Comparison of ENCODE assay signal across 8 cellular contexts in the genomic region with DNA sequence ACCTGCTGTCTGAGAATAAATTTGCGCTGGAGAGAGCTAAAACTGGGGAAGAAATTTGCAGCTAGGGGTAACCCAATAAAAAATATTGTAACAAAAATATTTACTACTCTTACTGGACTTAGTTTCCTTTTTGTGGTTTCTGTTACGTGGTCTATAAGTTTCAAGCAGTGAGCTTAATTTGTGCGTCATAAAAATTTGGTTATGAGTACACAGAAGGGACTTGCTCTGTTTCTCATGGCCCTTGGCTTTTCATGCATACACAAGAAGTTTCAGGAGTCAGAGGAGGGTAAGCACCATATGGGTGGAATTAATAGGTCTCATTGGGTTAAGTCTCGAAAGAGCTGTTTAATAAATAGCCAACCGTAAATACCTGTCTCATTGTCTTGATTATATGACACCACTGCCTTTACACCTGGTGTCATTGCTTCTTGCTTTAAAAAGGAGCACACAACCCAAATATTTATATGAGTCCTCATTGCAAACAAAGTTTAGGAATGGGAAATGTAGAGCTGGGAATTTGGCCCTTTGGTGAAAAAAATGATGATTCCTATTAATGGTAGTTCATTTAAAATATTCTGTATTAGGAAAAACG. TPM values are rescaled to one million over a fixed set of nuclear protein-coding genes. Genes with fewer than 3 reads are reported as not detected.
A peak's percentile ranks its signal among the peaks of the same experiment; 100 is the strongest.
DNase-seq lines count a peak whose midpoint lies in the region; ATAC-seq, FAIRE-seq and TF ChIP-seq lines count a peak whose summit lies in the region.

No MANE protein-coding gene starts in this region.

- no peak for DNase-seq in GM12891 (ENCODE audit: insufficient read length, low spot score)
- DNase-seq in bronchial epithelial cell (ENCODE audit: low read depth) = no peak
- no peak for DNase-seq in natural killer cell
- DNase-seq in frontal cortex (ENCODE audit: low spot score in 2 of 2) = no peak
- no peak for DNase-seq in AG08396 (ENCODE audit: low spot score)
- DNase-seq in lower leg skin (ENCODE audit: low spot score in 2 of 2) = no peak

- H3K4me1 ChIP-seq in HUES6 (ENCODE audit: control insufficient read depth, insufficient read depth, low read length) = peaks cover 33% of the 10 kb centered on the region

- peak overlapping the region; percentile 70; the same call in 1 of the 2 replicates for H3K27ac ChIP-seq in HUES6 (ENCODE audit: low read depth, low read length)

- H3K27me3 Mint-ChIP-seq in natural killer cell (ENCODE audit: low read depth in 2 of 2) = no peaks in the 10 kb centered on the region

- ATAC-seq in GM21526 (IDR thresholded peaks at IDR 0.05; ENCODE audit: low FRiP score, unreplicated experiment) (peak; percentile 58), natural killer cell (peak in 1 of 3 donors; percentile 6)

- H3K36me3 ChIP-seq in HUES6 (ENCODE audit: control insufficient read depth, insufficient read depth, low read length) (no peaks in the 10 kb centered on the region), bronchial epithelial cell (ENCODE audit: control insufficient read depth, insufficient read depth, low read length) (no peaks in the 10 kb centered on the region)

- H3K4me1 Mint-ChIP-seq in natural killer cell = peaks cover 41 to 56% of the 10 kb centered on the region in 2 donors

- peak overlapping the region; percentile 94 for H3K4me3 Mint-ChIP-seq in natural killer cell

- peaks cover 11% of the 10 kb centered on the region for H3K27me3 ChIP-seq in HUES6 (ENCODE audit: control insufficient read depth, insufficient read depth, low read length)
- no peaks in the 10 kb centered on the region for H3K27me3 ChIP-seq in bronchial epithelial cell (ENCODE audit: control insufficient read depth, insufficient read depth, low read length)

- H3K9ac ChIP-seq in HUES6 (ENCODE audit: low read length) = peak overlapping the region; percentile 96

- H3K9me3 ChIP-seq in HUES6 (ENCODE audit: control insufficient read depth, insufficient read depth, low read depth, low read length) = no peaks in the 10 kb centered on the region

- intact Hi-C loops in natural killer cell (cut with micrococcal nuclease) (loop anchor here (2.0 kb wide), 1 partner anchor 228 kb away; a partner anchor contains a TSS), lower leg skin (cut with DNase I; ENCODE audit: low total_unique reads) (no loop called here)

- WGBS in lower leg skin, 2 donors = 45 to 49% methylated on average over 6 of the region's 6 CpGs

- H3K4me3 ChIP-seq in HUES6 (ENCODE audit: low read depth, low read length) (peak overlapping the region; percentile 98), bronchial epithelial cell (ENCODE audit: low read depth, low read length) (peak overlapping the region; percentile 66), lower leg skin (ENCODE audit: low read depth, poor library complexity, severe bottlenecking) (no peak overlapping the region)

- TF ChIP-seq POLR2A in GM12891 (IDR thresholded peaks at IDR 0.05; ENCODE audit: low read depth, low read length) (no peak), lower leg skin (IDR thresholded peaks at IDR 0.05) (no peak)

- no peaks in the 10 kb centered on the region for H3K9me3 Mint-ChIP-seq in natural killer cell

- H3K36me3 Mint-ChIP-seq in natural killer cell = no peaks in the 10 kb centered on the region

- TF ChIP-seq CTCF in bronchial epithelial cell (IDR thresholded peaks at IDR 0.05; ENCODE audit: insufficient read depth, low read length, severe bottlenecking) = no peak
- no peak for TF ChIP-seq CTCF in natural killer cell (IDR thresholded peaks at IDR 0.05)
- no peak for TF ChIP-seq CTCF in lower leg skin (IDR thresholded peaks at IDR 0.05)

- H3K27ac Mint-ChIP-seq in natural killer cell = peak overlapping the region; percentile 84 to 95

- peak; percentile 77 for FAIRE-seq in GM12891 (lab: Jason Lieb, UNC)
- no peak for FAIRE-seq in bronchial epithelial cell (lab: Jason Lieb, UNC)
- FAIRE-seq in frontal cortex (lab: Jason Lieb, UNC) = no peak

TF ChIP-seq in GM12891, 5 proteins besides CTCF, POLR2A, EP300 and RAD21:
- TF ChIP-seq POU2F2 (IDR thresholded peaks at IDR 0.05; ENCODE audit: low read depth, low read length) = peak; percentile 89
- no peak for TF ChIP-seq TAF1 (IDR thresholded peaks at IDR 0.05; ENCODE audit: low read depth, low read length)
- TF ChIP-seq PAX5 (IDR thresholded peaks at IDR 0.05; ENCODE audit: insufficient read depth, low read length, severe bottlenecking) = no peak

RNA-seq across cellular contexts. Expression of a gene that starts 1.9 kb away (rescaled TPM):
- 11.0 TPM for polyA plus RNA-seq in GM12891 (2012; ENCODE audit: low read depth, missing spikeins)
- total RNA-seq in bronchial epithelial cell = 60.9 and 97.7 TPM in 2 replicates
- 100 to 1,000 TPM in 1 of 3 donors, 10 to 100 TPM in 2; 74.2 to 111 (median 86.3) TPM for total RNA-seq in natural killer cell
- 136 TPM for total RNA-seq in frontal cortex
- 10 to 100 TPM; 87.7 to 96.4 (median 91.0) TPM for total RNA-seq in lower leg skin
